15 cellular contexts compared by ENCODE assay signal in genomic region chr5:126464959-126465358, GRCh38.
DNase-seq lines count a peak whose midpoint lies in the region; ATAC-seq lines count a peak whose summit lies in the region.
"Had no signal": no experiment of that assay in that cellular context is flagged by ENCODE, and none has a peak within 500 bp of the region (broad histone marks: within the 10 kb centered on the region; RNA-seq: fewer than 3 reads in every experiment).

No MANE protein-coding gene starts in this region.

- ATAC-seq in stimulated activated memory B cell treated with anti-CD40 and anti-IgM and Interleukin-4, amounts not matched to agents 10 μg/mL and 1 μg/mL and 100 μg/mL, for 72 hours = no peak
- ATAC-seq: effector memory CD8-positive, alpha-beta T cell; foreskin keratinocyte; SK-N-SH treated with all-trans-retinoic acid at 6 μM for 48 hours had no signal

- H3K27ac Mint-ChIP-seq in stimulated activated memory B cell treated with anti-CD40 and anti-IgM and Interleukin-4, amounts not matched to agents 10 μg/mL and 1 μg/mL and 100 μg/mL, for 72 hours = peak overlapping the region; percentile 28

- peaks cover 12% of the 10 kb centered on the region for H3K36me3 Mint-ChIP-seq in stimulated activated memory B cell treated with anti-CD40 and anti-IgM and Interleukin-4, amounts not matched to agents 10 μg/mL and 1 μg/mL and 100 μg/mL, for 72 hours

- H3K27me3 Mint-ChIP-seq in stimulated activated memory B cell treated with anti-CD40 and anti-IgM and Interleukin-4, amounts not matched to agents 10 μg/mL and 1 μg/mL and 100 μg/mL, for 72 hours = no peaks in the 10 kb centered on the region
- H3K27me3 Mint-ChIP-seq: effector memory CD8-positive, alpha-beta T cell had no signal

- no peaks in the 10 kb centered on the region for H3K9me3 Mint-ChIP-seq in stimulated activated memory B cell treated with anti-CD40 and anti-IgM and Interleukin-4, amounts not matched to agents 10 μg/mL and 1 μg/mL and 100 μg/mL, for 72 hours
- H3K9me3 Mint-ChIP-seq: effector memory CD8-positive, alpha-beta T cell; immature natural killer cell had no signal

- H3K27ac ChIP-seq in epithelial cell of prostate = peak overlapping the region; percentile 9
- H3K27ac ChIP-seq: brain microvascular endothelial cell, foreskin keratinocyte had no signal

- H3K4me1 Mint-ChIP-seq in stimulated activated memory B cell treated with anti-CD40 and anti-IgM and Interleukin-4, amounts not matched to agents 10 μg/mL and 1 μg/mL and 100 μg/mL, for 72 hours = peaks cover 22% of the 10 kb centered on the region
- H3K4me1 Mint-ChIP-seq: immature natural killer cell had no signal

- no peak overlapping the region for H3K4me3 Mint-ChIP-seq in stimulated activated memory B cell treated with anti-CD40 and anti-IgM and Interleukin-4, amounts not matched to agents 10 μg/mL and 1 μg/mL and 100 μg/mL, for 72 hours
- H3K4me3 Mint-ChIP-seq: effector memory CD8-positive, alpha-beta T cell; immature natural killer cell had no signal

- DNase-seq in HuH-7 (ENCODE audit: low spot score) (peak; percentile 33), NCI-H526 (lab: John Stamatoyannopoulos, UW) (peak; percentile 2 to 56), epithelial cell of prostate (ENCODE audit: low read depth, low spot score) (no peak), foreskin melanocyte (no peak), AML-193 (lab: John Stamatoyannopoulos, UW) (no peak)
- no peak for DNase-seq in stimulated activated naive CD4-positive, alpha-beta T cell treated with Interleukin-2 at 50 U/mL for 16 hours (lab: John Stamatoyannopoulos, UW)
- DNase-seq: activated naive CD4-positive, alpha-beta T cell; BE2C; brain microvascular endothelial cell; effector memory CD8-positive, alpha-beta T cell; foreskin keratinocyte; immature natural killer cell; NCI-H1048 had no signal

Comparison
In these comparisons a context has a peak if more than half of its experiments do, and no peak if none do; other contexts are left out.
1. DNase-seq: peak in HuH-7 (single experiment) and NCI-H526 (2 of 2); none in epithelial cell of prostate (single experiment), foreskin melanocyte (single experiment), stimulated activated naive CD4-positive, alpha-beta T cell treated with Interleukin-2 at 50 U/mL for 16 hours (single experiment) and AML-193 (0 of 2).